In genomic region chr4:14621731-14622459, GRCh38 we compare ENCODE assay signal across 17 cellular contexts.
"Had no signal": no experiment of that assay in that cellular context is flagged by ENCODE, and none has a peak within 500 bp of the region (broad histone marks: within the 10 kb centered on the region; RNA-seq: fewer than 3 reads in every experiment).

No MANE protein-coding gene starts in this region.

- DNase-seq: activated CD4-positive, alpha-beta T cell treated with anti-CD3 and anti-CD28 coated beads, Interleukin-2, amount 50 U/mL, for 48 hours; activated naive CD4-positive, alpha-beta T cell treated with Interleukin-2 at 50 U/mL for 16 hours; body of pancreas; central memory CD4-positive, alpha-beta T cell; colonic mucosa; foreskin keratinocyte; mesenchymal stem cell; mucosa of descending colon; naive B cell; pancreas; spleen; stimulated activated CD4-positive, alpha-beta T cell treated with anti-CD3 and anti-CD28 coated beads, Interleukin-4, amount 100 ng/mL, for 4 hours; stimulated activated naive B cell treated with anti-CD40 and anti-IgM and Interleukin-4, amounts not matched to agents 10 μg/mL and 1 μg/mL and 100 μg/mL, for 72 hours; T-helper 2 cell had no signal

- H3K4me3 ChIP-seq: body of pancreas, colonic mucosa, mucosa of descending colon, pancreas, spleen had no signal

- FAIRE-seq: pancreas had no signal

- H3K36me3 ChIP-seq: colonic mucosa, neutrophil, pancreas, spleen had no signal

- H3K4me1 ChIP-seq: body of pancreas, colonic mucosa, foreskin keratinocyte, pancreas, spleen had no signal

- H3K9me3 ChIP-seq: body of pancreas, colonic mucosa, mucosa of descending colon, neutrophil, pancreas had no signal

- ATAC-seq: activated T-helper 17 cell treated with anti-CD3 and anti-CD28 coated beads, Interleukin-2, amount 50 U/mL, for 72 hours; body of pancreas; foreskin keratinocyte; mucosa of descending colon; pancreas; stimulated activated naive B cell treated with anti-CD40 and anti-IgM and Interleukin-4, amounts not matched to agents 10 μg/mL and 1 μg/mL and 100 μg/mL, for 72 hours had no signal

- H3K27ac ChIP-seq: body of pancreas, colonic mucosa, foreskin keratinocyte, neutrophil, pancreas, spleen, VCaP had no signal

- H3K27me3 ChIP-seq: body of pancreas, colonic mucosa, foreskin keratinocyte, neutrophil, pancreas, spleen had no signal
